In the genomic region with DNA sequence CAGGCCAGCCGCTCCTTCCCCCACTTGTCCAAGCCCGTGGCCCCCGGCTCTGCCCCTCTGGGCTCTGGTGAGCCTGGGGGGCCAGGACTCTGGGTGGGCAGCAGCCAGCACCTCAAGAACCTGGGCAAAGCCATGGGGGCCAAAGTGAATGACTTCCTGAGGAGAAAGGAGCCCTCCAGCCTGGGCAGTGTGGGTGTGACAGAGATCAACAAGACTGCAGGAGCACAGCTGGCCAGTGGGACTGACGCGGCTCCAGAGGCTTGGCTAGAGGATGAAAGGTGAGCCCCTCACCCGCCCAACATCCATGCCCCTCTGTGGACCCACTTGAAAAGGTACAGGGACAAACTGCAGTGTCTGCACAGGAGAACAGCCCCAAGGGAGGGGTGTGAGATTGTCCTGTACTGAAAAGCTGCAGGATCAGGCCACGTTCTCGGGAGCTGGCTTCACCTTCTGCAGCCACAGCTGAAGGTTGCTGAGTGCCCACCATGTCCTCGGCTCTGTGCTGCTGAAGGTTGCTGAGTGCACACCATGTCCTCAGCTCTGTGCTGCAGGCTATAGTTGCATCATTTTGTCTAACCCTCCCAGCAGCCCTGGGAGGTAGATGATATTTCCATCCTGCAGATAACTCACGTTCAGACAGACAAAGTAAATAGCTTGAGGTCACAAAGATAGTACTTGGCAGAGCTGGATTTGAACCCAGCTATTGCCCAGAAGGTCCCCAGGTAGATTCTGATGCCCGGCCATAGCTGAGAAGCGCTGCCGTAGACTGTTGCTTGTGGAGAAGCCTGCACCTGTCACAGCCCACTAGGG, we compare ENCODE assay signal across 26 cellular contexts. TPM values are rescaled to one million over a fixed set of nuclear protein-coding genes. Genes with fewer than 3 reads are reported as not detected.
DNase-seq lines count a peak whose midpoint lies in the region; ATAC-seq and TF ChIP-seq lines count a peak whose summit lies in the region.
"Had no signal": no experiment of that assay in that cellular context is flagged by ENCODE, and none has a peak within 500 bp of the region (broad histone marks: within the 10 kb centered on the region; RNA-seq: fewer than 3 reads in every experiment).

No MANE protein-coding gene starts in this region.

- H3K9ac ChIP-seq in colonic mucosa (ENCODE audit: low read depth in 2 of 2, low read length in 2 of 2) (peak overlapping the region in 1 of 2 donors; percentile 70), trophoblast cell (ENCODE audit: low read length) (no peak overlapping the region)

- H4K91ac ChIP-seq in trophoblast cell (ENCODE audit: low read depth, low read length) = no peak overlapping the region

- H3K9me3 ChIP-seq in colonic mucosa = no peaks in the 10 kb centered on the region
- H3K9me3 ChIP-seq in trophoblast cell (ENCODE audit: insufficient read depth, low read depth, low read length) = no peaks in the 10 kb centered on the region
- H3K9me3 ChIP-seq: BE2C, heart right ventricle had no signal

- H3K36me3 ChIP-seq in colonic mucosa (no peaks in the 10 kb centered on the region), trophoblast cell (ENCODE audit: control insufficient read depth in 1 of 2, insufficient read depth in 2 of 2, low read length in 2 of 2) (peaks cover 0 to 6% of the 10 kb centered on the region in 2 experiments)
- H3K36me3 ChIP-seq: BE2C, heart right ventricle had no signal

- H2AFZ ChIP-seq in trophoblast cell (ENCODE audit: insufficient read depth, low read length, poor library complexity) = no peak overlapping the region
- H2AFZ ChIP-seq: GM23338, PC-9 had no signal

- H3K18ac ChIP-seq in trophoblast cell (ENCODE audit: low read length) = no peak overlapping the region

- ATAC-seq in left colon (peak; percentile 64), HG03460 (IDR thresholded peaks at IDR 0.05; ENCODE audit: unreplicated experiment) (no peak)
- ATAC-seq: effector memory CD8-positive, alpha-beta T cell; GM23338; heart right ventricle; stimulated activated naive CD8-positive, alpha-beta T cell treated with anti-CD3 and anti-CD28 coated beads, Interleukin-15, Interleukin-2, amounts not matched to agents 100 U/mL and 50 U/mL, for 24 hours had no signal

- no peaks in the 10 kb centered on the region for H3K79me1 ChIP-seq in trophoblast cell (ENCODE audit: low read length)

- H3K27me3 ChIP-seq in colonic mucosa (no peaks in the 10 kb centered on the region), trophoblast cell (ENCODE audit: insufficient read depth, low read length) (no peaks in the 10 kb centered on the region)
- H3K27me3 ChIP-seq: BE2C, heart right ventricle had no signal

- H3K4ac ChIP-seq in trophoblast cell (ENCODE audit: low read depth, low read length) = no peak overlapping the region

- H3K4me2 ChIP-seq in trophoblast cell (ENCODE audit: low read length) = no peak overlapping the region
- H3K4me2 ChIP-seq: GM23338, PC-9 had no signal

- no peaks in the 10 kb centered on the region for H3K4me1 ChIP-seq in colonic mucosa
- no peaks in the 10 kb centered on the region for H3K4me1 ChIP-seq in trophoblast cell (ENCODE audit: control insufficient read depth in 1 of 2, insufficient read depth in 2 of 2, low read length in 2 of 2)
- H3K4me1 ChIP-seq: BE2C, heart right ventricle had no signal

- H2BK5ac ChIP-seq in trophoblast cell (ENCODE audit: low read depth, low read length, poor library complexity) = no peak overlapping the region

- H3K79me2 ChIP-seq in trophoblast cell (ENCODE audit: control insufficient read depth, insufficient read depth, low read length, poor library complexity) = no peaks in the 10 kb centered on the region

- H2BK12ac ChIP-seq in trophoblast cell (ENCODE audit: low read length) = no peak overlapping the region

- H4K12ac ChIP-seq in trophoblast cell (ENCODE audit: low read depth, low read length) = no peak overlapping the region

- no peak overlapping the region for H2AK5ac ChIP-seq in trophoblast cell (ENCODE audit: low read length)

- H3K14ac ChIP-seq in trophoblast cell (ENCODE audit: low read length) = no peak overlapping the region

- H2BK120ac ChIP-seq in trophoblast cell (ENCODE audit: insufficient read depth, low read length, poor library complexity) = no peak overlapping the region

- WGBS in trophoblast cell (ENCODE audit: extremely low coverage, insufficient coverage, insufficient read length) = no CpG with 5 or more reads among the region's 13 CpGs

- TF ChIP-seq CTCF in 22Rv1 (IDR thresholded peaks at IDR 0.05) (no peak), colonic mucosa (IDR thresholded peaks at IDR 0.05) (no peak)

- H3K27ac ChIP-seq in 22Rv1 = peak overlapping the region; percentile 96
- H3K27ac ChIP-seq in colonic mucosa = peak overlapping the region; percentile 94
- H3K27ac ChIP-seq in trophoblast cell (ENCODE audit: low read depth, low read length) = no peak overlapping the region
- H3K27ac ChIP-seq: heart right ventricle, PC-9 had no signal

- no peak overlapping the region for H4K8ac ChIP-seq in trophoblast cell (ENCODE audit: low read depth, low read length)

- no peak overlapping the region for H3K4me3 ChIP-seq in colonic mucosa
- H3K4me3 ChIP-seq in trophoblast cell (ENCODE audit: low read depth, low read length) = no peak overlapping the region
- H3K4me3 ChIP-seq: GM23338, heart right ventricle, PC-9 had no signal

- DNase-seq in colonic mucosa (no peak), left colon (peak in 1 of 2 donors; percentile 52), trophoblast cell (peak; percentile 57 to 72), cerebellar cortex (ENCODE audit: low spot score) (no peak), NCI-H2171 treated with DMSO at 0.1 percent for 48 hours (lab: John Stamatoyannopoulos, UW) (no peak), NCI-H1417 treated with DMSO at 0.1 percent for 48 hours (lab: John Stamatoyannopoulos, UW) (no peak)
- DNase-seq: activated B cell treated with CpG ODN at 0.5 μM for 24 hours; activated CD4-positive, alpha-beta memory T cell treated with anti-CD3 and anti-CD28 coated beads, Interleukin-2, amount 10 ng/mL, durations not matched to agents 7 days and 5 days; activated naive CD4-positive, alpha-beta T cell treated with anti-CD3 and anti-CD28 coated beads for 36 hours; activated T-cell treated with anti-CD3 and anti-CD28 coated beads, Interleukin-2, amount 50 U/mL, for 1 hour; BE2C; effector memory CD8-positive, alpha-beta T cell; heart right ventricle; NCI-H1694; nephron progenitor cell; stimulated activated CD4-positive, alpha-beta T cell treated with anti-CD3 and anti-CD28 coated beads, Interleukin-4, amount 100 ng/mL, for 1 hour; stimulated activated naive CD8-positive, alpha-beta T cell treated with anti-CD3 and anti-CD28 coated beads, Interleukin-15, Interleukin-2, amounts not matched to agents 100 U/mL and 50 U/mL, for 24 hours; T-helper 2 cell had no signal

- no peak overlapping the region for H3K23ac ChIP-seq in trophoblast cell (ENCODE audit: low read length)

- intact Hi-C loops in colonic mucosa (cut with DNase I) = loop anchor here (10.0 kb wide), 1 partner anchor 97 kb away; no protein-coding TSS in a partner anchor
- intact Hi-C loops in left colon (cut with DNase I, micrococcal nuclease) = no loop called here

RNA-seq across cellular contexts. Expression of a gene that starts 0.6 kb away (rescaled TPM):
- total RNA-seq in colonic mucosa (10 to 100 TPM; 26.9 to 54.0 TPM), left colon (10 to 100 TPM; 24.2 to 44.1 TPM)
- polyA plus RNA-seq in trophoblast cell (2013) = 4.0 and 4.6 TPM in 2 replicates
- total RNA-seq: activated B cell treated with CpG ODN at 0.5 μM for 24 hours; activated CD4-positive, alpha-beta memory T cell treated with anti-CD3 and anti-CD28 coated beads, Interleukin-2, amount 10 ng/mL, durations not matched to agents 7 days and 5 days had no signal

RNA-seq across cellular contexts. Expression of a gene that starts 5.5 kb away (rescaled TPM):
- not detected for total RNA-seq in colonic mucosa
- total RNA-seq in left colon = not detected
- polyA plus RNA-seq in trophoblast cell (2013) = not detected in 2 replicates
- total RNA-seq: activated B cell treated with CpG ODN at 0.5 μM for 24 hours; activated CD4-positive, alpha-beta memory T cell treated with anti-CD3 and anti-CD28 coated beads, Interleukin-2, amount 10 ng/mL, durations not matched to agents 7 days and 5 days; activated naive CD4-positive, alpha-beta T cell treated with anti-CD3 and anti-CD28 coated beads for 36 hours; Daoy; GM23338; heart right ventricle; PC-9; posterior vena cava; skeletal muscle tissue had no signal
- polyA plus RNA-seq: GM23338, heart right ventricle had no signal

RNA-seq across cellular contexts. Expression of a gene that starts 29.8 kb away (rescaled TPM):
- total RNA-seq in colonic mucosa = under 1 TPM; 0.27 to 0.69 TPM
- total RNA-seq in left colon = 1 to 10 TPM in 1 of 2 donors, under 1 TPM in 1; 0.70 to 1.1 TPM
- not detected in 2 replicates for polyA plus RNA-seq in trophoblast cell (2013)
- total RNA-seq: activated B cell treated with CpG ODN at 0.5 μM for 24 hours; activated CD4-positive, alpha-beta memory T cell treated with anti-CD3 and anti-CD28 coated beads, Interleukin-2, amount 10 ng/mL, durations not matched to agents 7 days and 5 days; activated naive CD4-positive, alpha-beta T cell treated with anti-CD3 and anti-CD28 coated beads for 36 hours; GM23338; PC-9; SK-MEL-5 had no signal
- polyA plus RNA-seq: GM23338 had no signal

Comparison
In these comparisons a context has a peak if more than half of its experiments do, and no peak if none do; other contexts are left out.
1. DNase-seq: peak in trophoblast cell (2 of 2); none in colonic mucosa (single experiment), cerebellar cortex (single experiment), NCI-H2171 treated with DMSO at 0.1 percent for 48 hours (single experiment) and NCI-H1417 treated with DMSO at 0.1 percent for 48 hours (single experiment).